In the genomic region with DNA sequence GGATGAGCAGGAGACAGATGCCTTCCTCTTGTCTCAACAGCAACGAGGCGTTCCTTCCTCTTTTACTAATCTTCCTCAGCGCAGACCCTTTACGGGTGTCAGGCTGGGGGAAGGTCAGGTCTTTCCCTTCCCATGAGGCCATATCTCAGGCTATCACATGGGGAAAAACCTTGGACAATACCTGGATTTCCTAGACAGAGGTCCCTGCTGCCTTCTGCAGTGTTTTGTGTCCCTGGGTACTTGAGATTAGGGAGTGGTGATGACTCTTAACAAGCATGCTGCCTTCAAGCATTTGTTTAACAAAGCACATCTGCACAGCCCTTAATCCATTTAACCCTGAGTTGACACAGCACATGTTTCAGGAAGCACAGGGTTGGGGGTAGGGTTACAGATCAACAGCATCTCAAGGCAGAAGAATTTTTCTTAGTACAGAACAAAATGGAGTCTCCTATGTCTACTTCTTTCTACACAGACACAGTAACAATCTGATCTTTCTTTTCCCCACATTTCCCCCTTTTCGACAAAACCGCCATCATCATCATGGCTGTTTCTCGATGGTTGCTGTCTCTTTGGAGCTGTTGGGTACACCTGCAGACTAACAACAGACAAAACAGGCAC, we compare ENCODE assay signal across 1 cellular context.
A peak's percentile ranks its signal among the peaks of the same experiment; 100 is the strongest.
TF ChIP-seq lines count a peak whose summit lies in the region.
"Not testable (repeated sequence)": the region's sequence is repeated elsewhere in the genome, so short reads cannot be mapped to it uniquely, and the experiment has no call there.

No MANE protein-coding gene starts in this region.

TF ChIP-seq in K562, 482 proteins besides CTCF, POLR2A, EP300 and RAD21 (continued from another document and continues in another):
- peak; percentile 84 for TF ChIP-seq AFF4 (CRISPR knock-in tag; IDR thresholded peaks at IDR 0.05)
- TF ChIP-seq, protein P1, sequence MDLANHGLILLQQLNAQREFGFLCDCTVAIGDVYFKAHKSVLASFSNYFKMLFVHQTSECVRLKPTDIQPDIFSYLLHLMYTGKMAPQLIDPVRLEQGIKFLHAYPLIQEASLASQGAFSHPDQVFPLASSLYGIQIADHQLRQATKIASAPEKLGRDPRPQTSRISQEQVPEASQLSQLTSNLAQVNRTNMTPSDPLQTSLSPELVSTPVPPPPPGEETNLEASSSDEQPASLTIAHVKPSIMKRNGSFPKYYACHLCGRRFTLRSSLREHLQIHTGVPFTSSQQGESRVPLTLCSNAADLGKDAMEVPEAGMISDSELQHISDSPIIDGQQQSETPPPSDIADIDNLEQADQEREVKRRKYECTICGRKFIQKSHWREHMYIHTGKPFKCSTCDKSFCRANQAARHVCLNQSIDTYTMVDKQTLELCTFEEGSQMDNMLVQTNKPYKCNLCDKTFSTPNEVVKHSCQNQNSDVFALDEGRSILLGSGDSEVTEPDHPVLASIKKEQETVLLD (IDR thresholded peaks at IDR 0.05): peak; percentile 72; the same call in 1 of the 2 replicates
- peak; percentile 76; the same call in 1 of the 2 replicates for TF ChIP-seq ETV5 (CRISPR knock-in tag; IDR thresholded peaks at IDR 0.05; ENCODE audit: low read depth)
- TF ChIP-seq ZNF79 (CRISPR knock-in tag; IDR thresholded peaks at IDR 0.05; ENCODE audit: low read depth): 0 out of 2 replicates have a peak, but pooled peaks have one; percentile 26
- peak; percentile 66; the same call in 1 of the 2 replicates for TF ChIP-seq GTF2A2 (tag; IDR thresholded peaks at IDR 0.05)
- TF ChIP-seq, protein P2, sequence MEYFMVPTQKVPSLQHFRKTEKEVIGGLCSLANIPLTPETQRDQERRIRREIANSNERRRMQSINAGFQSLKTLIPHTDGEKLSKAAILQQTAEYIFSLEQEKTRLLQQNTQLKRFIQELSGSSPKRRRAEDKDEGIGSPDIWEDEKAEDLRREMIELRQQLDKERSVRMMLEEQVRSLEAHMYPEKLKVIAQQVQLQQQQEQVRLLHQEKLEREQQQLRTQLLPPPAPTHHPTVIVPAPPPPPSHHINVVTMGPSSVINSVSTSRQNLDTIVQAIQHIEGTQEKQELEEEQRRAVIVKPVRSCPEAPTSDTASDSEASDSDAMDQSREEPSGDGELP (CRISPR knock-in tag; IDR thresholded peaks at IDR 0.05; ENCODE audit: borderline replicate concordance): peak; percentile 66
- TF ChIP-seq NFRKB (IDR thresholded peaks at IDR 0.05; ENCODE audit: low read depth): peak; percentile 75; the same call in 1 of the 2 replicates
- TF ChIP-seq ZNF766 (CRISPR knock-in tag; conservative IDR thresholded peaks at IDR 0.05): peak; percentile 63; the same call in 1 of the 2 replicates
- peak; percentile 60 for TF ChIP-seq SPI1 (IDR thresholded peaks at IDR 0.05; ENCODE audit: borderline replicate concordance, low read depth, low read length)
- peak; percentile 35; the same call in 1 of the 2 replicates for TF ChIP-seq ZBTB40 (IDR thresholded peaks at IDR 0.05)
- TF ChIP-seq ZBTB40, MYNN (CRISPR knock-in tag; IDR thresholded peaks at IDR 0.05): not testable (repeated sequence)
- TF ChIP-seq TCF3 (CRISPR knock-in tag; IDR thresholded peaks at IDR 0.05): peak; percentile 99
- 0 out of 2 replicates have a peak, but pooled peaks have one; percentile 25 for TF ChIP-seq ETV1 (tag; conservative IDR thresholded peaks at IDR 0.05; ENCODE audit: low read depth)
- TF ChIP-seq RFX1 (IDR thresholded peaks at IDR 0.05): peak; percentile 4; the same call in 1 of the 2 replicates
- TF ChIP-seq, protein P3, sequence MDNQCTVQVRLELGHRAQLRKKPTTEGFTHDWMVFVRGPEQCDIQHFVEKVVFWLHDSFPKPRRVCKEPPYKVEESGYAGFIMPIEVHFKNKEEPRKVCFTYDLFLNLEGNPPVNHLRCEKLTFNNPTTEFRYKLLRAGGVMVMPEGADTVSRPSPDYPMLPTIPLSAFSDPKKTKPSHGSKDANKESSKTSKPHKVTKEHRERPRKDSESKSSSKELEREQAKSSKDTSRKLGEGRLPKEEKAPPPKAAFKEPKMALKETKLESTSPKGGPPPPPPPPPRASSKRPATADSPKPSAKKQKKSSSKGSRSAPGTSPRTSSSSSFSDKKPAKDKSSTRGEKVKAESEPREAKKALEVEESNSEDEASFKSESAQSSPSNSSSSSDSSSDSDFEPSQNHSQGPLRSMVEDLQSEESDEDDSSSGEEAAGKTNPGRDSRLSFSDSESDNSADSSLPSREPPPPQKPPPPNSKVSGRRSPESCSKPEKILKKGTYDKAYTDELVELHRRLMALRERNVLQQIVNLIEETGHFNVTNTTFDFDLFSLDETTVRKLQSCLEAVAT (IDR thresholded peaks at IDR 0.05): 0 out of 4 replicates have a peak, but pooled peaks of 1 of the 2 experiments have one; percentile 46
- peak; percentile 79; the same call in 1 of the 2 replicates for TF ChIP-seq HDAC8 (tag; IDR thresholded peaks at IDR 0.05)
- TF ChIP-seq NCOA1 (IDR thresholded peaks at IDR 0.05; ENCODE audit: low read depth): peak; percentile 73; the same call in 1 of the 2 replicates
- TF ChIP-seq HDAC2 (IDR thresholded peaks at IDR 0.05): peak; percentile 93
- TF ChIP-seq NFE2L1 (tag; IDR thresholded peaks at IDR 0.05; ENCODE audit: borderline replicate concordance, low read depth): peak; percentile 47
- TF ChIP-seq MITF (IDR thresholded peaks at IDR 0.05): peak; percentile 48; the same call in 1 of the 2 replicates
- TF ChIP-seq NCOR1 (IDR thresholded peaks at IDR 0.05): peak; percentile 96
- TF ChIP-seq SMARCC2 (IDR thresholded peaks at IDR 0.05; ENCODE audit: low read depth): peak; percentile 67
- TF ChIP-seq MYNN (IDR thresholded peaks at IDR 0.05): peak; percentile 11; the same call in 1 of the 2 replicates
- peak; percentile 80 to 81 for TF ChIP-seq FOXK2 (conservative IDR thresholded peaks at IDR 0.05 in 1 of 2, IDR thresholded peaks at IDR 0.05 in 1 of 2; ENCODE audit: low read depth in 2 of 2)
- 0 out of 2 replicates have a peak, but pooled peaks have one; percentile 42 for TF ChIP-seq KLF13 (tag; IDR thresholded peaks at IDR 0.05; ENCODE audit: borderline replicate concordance, low read depth)
- TF ChIP-seq MAFG (tag; conservative IDR thresholded peaks at IDR 0.05): peak; percentile 49; the same call in 1 of the 2 replicates
- TF ChIP-seq TCF15 (CRISPR knock-in tag; IDR thresholded peaks at IDR 0.05): peak; percentile 62
- peak; percentile 99 for TF ChIP-seq GATA2 (CRISPR knock-in tag; IDR thresholded peaks at IDR 0.05)
- TF ChIP-seq PTRF (tag; IDR thresholded peaks at IDR 0.05): peak; percentile 85
- peak; percentile 92 for TF ChIP-seq ZBTB17 (CRISPR knock-in tag; IDR thresholded peaks at IDR 0.05)
- peak; percentile 95 to 96 for TF ChIP-seq KDM1A (IDR thresholded peaks at IDR 0.05)
- TF ChIP-seq HDAC3 (IDR thresholded peaks at IDR 0.05; ENCODE audit: borderline replicate concordance, partially characterized antibody): peak; percentile 89
- peak; percentile 100 for TF ChIP-seq MAX (CRISPR knock-in tag; IDR thresholded peaks at IDR 0.05)
- peak; percentile 46; the same call in 1 of the 2 replicates for TF ChIP-seq ZNF668 (CRISPR knock-in tag; IDR thresholded peaks at IDR 0.05)
- TF ChIP-seq RBBP5 (IDR thresholded peaks at IDR 0.05; ENCODE audit: borderline replicate concordance, insufficient read depth, low read length, poor library complexity, severe bottlenecking): peak; percentile 33
- 0 out of 2 replicates have a peak, but pooled peaks have one; percentile 30 for TF ChIP-seq ZNF143 (CRISPR knock-in tag; IDR thresholded peaks at IDR 0.05)
- TF ChIP-seq RNF2 (IDR thresholded peaks at IDR 0.05): 0 out of 2 replicates have a peak, but pooled peaks have one; percentile 36
- TF ChIP-seq PTTG1 (tag; IDR thresholded peaks at IDR 0.05; ENCODE audit: low read depth): peak; percentile 80
- peak; percentile 87 for TF ChIP-seq SMARCA4 (IDR thresholded peaks at IDR 0.05)
- TF ChIP-seq POLR2AphosphoS5 (IDR thresholded peaks at IDR 0.05; ENCODE audit: control insufficient read depth, insufficient read depth, low read depth, low read length): peak; percentile 89
